In genomic region chr4:113673450-113673849, GRCh38 we compare ENCODE assay signal across 7 cellular contexts.
A peak's percentile ranks its signal among the peaks of the same experiment; 100 is the strongest.
DNase-seq lines count a peak whose midpoint lies in the region; ATAC-seq and TF ChIP-seq lines count a peak whose summit lies in the region.

No MANE protein-coding gene starts in this region.

- in situ Hi-C loops in IMR-90 (cut with MboI; ENCODE audit: low sequenced_read_pairs): no loop called here

- intact Hi-C loops in IMR-90 (cut with micrococcal nuclease): no loop called here
- intact Hi-C loops in activated T-helper 2 cell treated with anti-CD3 and anti-CD28 coated beads, Interferon-gamma antibody, Interleukin-2, Interleukin-4, amounts not matched to agents 10 μg/mL and 5 μg/mL and 100 μg/mL, durations not matched to agents 14 hours and 24 hours and 36 hours (cut with micrococcal nuclease): loop anchor here (1.0 kb wide), 1 partner anchor 11 kb away; no protein-coding TSS in a partner anchor

- no peak overlapping the region for H3K56ac ChIP-seq in IMR-90 (ENCODE audit: extremely low read depth, insufficient read depth, low read length)

- H3F3A ChIP-seq in neural progenitor cell (ENCODE audit: low read depth): no peaks in the 10 kb centered on the region

- no peak overlapping the region for H2AK9ac ChIP-seq in IMR-90 (replicated peaks; ENCODE audit: low read depth, low read length, poor library complexity)

- H2BK20ac ChIP-seq in IMR-90 (ENCODE audit: low read depth, low read length): no peak overlapping the region

- no peaks in the 10 kb centered on the region for H3K79me2 ChIP-seq in neural progenitor cell (ENCODE audit: low read depth)

- H3K9me3 ChIP-seq in IMR-90 (ENCODE audit: control insufficient read depth, insufficient read depth, low read length): no peaks in the 10 kb centered on the region
- no peaks in the 10 kb centered on the region for H3K9me3 ChIP-seq in neural progenitor cell (ENCODE audit: low read depth)

- H3K4me2 ChIP-seq in IMR-90 (ENCODE audit: low read depth, low read length) (no peak overlapping the region), neural progenitor cell (no peak overlapping the region)

- peaks cover 45% of the 10 kb centered on the region for H3K4me1 Mint-ChIP-seq in activated T-helper 2 cell treated with anti-CD3 and anti-CD28 coated beads, Interferon-gamma antibody, Interleukin-2, Interleukin-4, amounts not matched to agents 10 μg/mL and 5 μg/mL and 100 μg/mL, durations not matched to agents 14 hours and 24 hours and 36 hours (ENCODE audit: low read depth)
- peaks cover 15% of the 10 kb centered on the region for H3K4me1 Mint-ChIP-seq in neural progenitor cell

- no CpG with 5 or more reads among the region's 2 CpGs for WGBS in IMR-90 (ENCODE audit: extremely low coverage in 2 of 2, insufficient read length in 1 of 2), 2 experiments

- no peak overlapping the region for H2AK5ac ChIP-seq in IMR-90 (ENCODE audit: low read depth, low read length)

- dilution Hi-C loops in IMR-90 (cut with HindIII; ENCODE audit: low sequenced_read_pairs, unreplicated experiment): no loop called here

- H2BK5ac ChIP-seq in IMR-90 (ENCODE audit: low read depth, low read length, poor library complexity, severe bottlenecking): no peak overlapping the region

- peaks cover 50% of the 10 kb centered on the region for H3K36me3 Mint-ChIP-seq in activated T-helper 2 cell treated with anti-CD3 and anti-CD28 coated beads, Interferon-gamma antibody, Interleukin-2, Interleukin-4, amounts not matched to agents 10 μg/mL and 5 μg/mL and 100 μg/mL, durations not matched to agents 14 hours and 24 hours and 36 hours (ENCODE audit: low read depth)
- peaks cover 9% of the 10 kb centered on the region for H3K36me3 Mint-ChIP-seq in neural progenitor cell

- H3K23ac ChIP-seq in IMR-90 (ENCODE audit: low read depth, low read length): no peak overlapping the region

- ATAC-seq in GM18505 (IDR thresholded peaks at IDR 0.05; ENCODE audit: unreplicated experiment) (peak; percentile 88), GM21619 (IDR thresholded peaks at IDR 0.05; ENCODE audit: unreplicated experiment) (peak; percentile 90), IMR-90 (ENCODE audit: low read depth) (peak; percentile 76)

- peak overlapping the region; percentile 47 for H3K27ac Mint-ChIP-seq in activated T-helper 2 cell treated with anti-CD3 and anti-CD28 coated beads, Interferon-gamma antibody, Interleukin-2, Interleukin-4, amounts not matched to agents 10 μg/mL and 5 μg/mL and 100 μg/mL, durations not matched to agents 14 hours and 24 hours and 36 hours
- H3K27ac Mint-ChIP-seq in neural progenitor cell: no peak overlapping the region

- no peak overlapping the region for H3K14ac ChIP-seq in IMR-90 (replicated peaks; ENCODE audit: low read depth, low read length)

- peaks cover 3% of the 10 kb centered on the region; the same call in 1 of the 2 replicates for H4K20me1 ChIP-seq in IMR-90 (ENCODE audit: insufficient read depth, low read length)
- H4K20me1 ChIP-seq in neural progenitor cell (ENCODE audit: low read depth): no peaks in the 10 kb centered on the region

- POLR2A ChIA-PET in IMR-90 (lab: Charles Lee; ENCODE audit: unreplicated experiment): no interaction called here

- no peak overlapping the region for H3K9ac ChIP-seq in IMR-90 (ENCODE audit: low read depth, low read length)
- H3K9ac ChIP-seq in neural progenitor cell: no peak overlapping the region

- no peaks in the 10 kb centered on the region for H3K9me3 Mint-ChIP-seq in activated T-helper 2 cell treated with anti-CD3 and anti-CD28 coated beads, Interferon-gamma antibody, Interleukin-2, Interleukin-4, amounts not matched to agents 10 μg/mL and 5 μg/mL and 100 μg/mL, durations not matched to agents 14 hours and 24 hours and 36 hours
- no peaks in the 10 kb centered on the region for H3K9me3 Mint-ChIP-seq in neural progenitor cell

- no peak for TF ChIP-seq POLR2A in GM18505 (IDR thresholded peaks at IDR 0.05; ENCODE audit: borderline replicate concordance, extremely low read depth, insufficient read depth, insufficient read length)
- TF ChIP-seq POLR2A in IMR-90 (IDR thresholded peaks at IDR 0.05; ENCODE audit: low read depth, low read length): no peak

- H3K18ac ChIP-seq in IMR-90 (ENCODE audit: low read depth, low read length): no peak overlapping the region; the same call in 1 of the 2 replicates

- no peaks in the 10 kb centered on the region for H3K27me3 ChIP-seq in IMR-90 (ENCODE audit: control insufficient read depth, insufficient read depth, low read length)
- H3K27me3 ChIP-seq in neural progenitor cell: no peaks in the 10 kb centered on the region

- H3K4me3 ChIP-seq in IMR-90 (ENCODE audit: insufficient read depth, low read depth, low read length) (no peak overlapping the region), neural progenitor cell (no peak overlapping the region)

- H4K91ac ChIP-seq in IMR-90 (ENCODE audit: insufficient read depth, low read depth, low read length): no peak overlapping the region

- peak; percentile 54 for DNase-seq in IMR-90
- peak; percentile 19 for DNase-seq in activated T-helper 2 cell treated with anti-CD3 and anti-CD28 coated beads, Interferon-gamma antibody, Interleukin-2, Interleukin-4, amounts not matched to agents 10 μg/mL and 5 μg/mL and 100 μg/mL, durations not matched to agents 14 hours and 24 hours and 36 hours (ENCODE audit: low spot score)
- DNase-seq in neural progenitor cell (ENCODE audit: low spot score): peak; percentile 11
- no peak for DNase-seq in LoVo (ENCODE audit: low spot score)
- no peak for DNase-seq in NCI-H1048 (lab: John Stamatoyannopoulos, UW)

- no peak overlapping the region for H2BK120ac ChIP-seq in IMR-90 (ENCODE audit: low read depth, low read length)

- no peaks in the 10 kb centered on the region for H3K27me3 Mint-ChIP-seq in activated T-helper 2 cell treated with anti-CD3 and anti-CD28 coated beads, Interferon-gamma antibody, Interleukin-2, Interleukin-4, amounts not matched to agents 10 μg/mL and 5 μg/mL and 100 μg/mL, durations not matched to agents 14 hours and 24 hours and 36 hours (ENCODE audit: low read depth)
- H3K27me3 Mint-ChIP-seq in neural progenitor cell (ENCODE audit: insufficient read depth, low read depth): no peaks in the 10 kb centered on the region

- H3K4me1 ChIP-seq in IMR-90 (ENCODE audit: control insufficient read depth, insufficient read depth, low read length): peaks cover 14% of the 10 kb centered on the region
- H3K4me1 ChIP-seq in neural progenitor cell: peaks cover 7% of the 10 kb centered on the region

- H2AFZ ChIP-seq in IMR-90 (replicated peaks; ENCODE audit: low read length, poor library complexity) (no peak overlapping the region), neural progenitor cell (replicated peaks) (no peak overlapping the region)

- H3K27ac ChIP-seq in IMR-90 (ENCODE audit: insufficient read depth, low read length): no peak overlapping the region
- H3K27ac ChIP-seq in neural progenitor cell: peak overlapping the region; percentile 49

- H3K36me3 ChIP-seq in IMR-90 (ENCODE audit: control insufficient read depth, insufficient read depth, low read length): peaks cover 4% of the 10 kb centered on the region
- H3K36me3 ChIP-seq in neural progenitor cell: no peaks in the 10 kb centered on the region

- peaks cover 33 to 58% of the 10 kb centered on the region in 2 experiments for H3K79me1 ChIP-seq in IMR-90 (ENCODE audit: low read depth in 1 of 2, low read length in 2 of 2)

- H2BK15ac ChIP-seq in IMR-90 (ENCODE audit: low read depth, low read length): no peak overlapping the region

- no peak overlapping the region for H3K4ac ChIP-seq in IMR-90 (ENCODE audit: low read depth, low read length)

- CTCF ChIA-PET in IMR-90 (lab: Yijun Ruan, JAX): interaction anchor here (1.3 kb wide), 1 partner anchor 279 kb away, joined by 3 read pairs; no protein-coding TSS in a partner anchor

- no peak overlapping the region for H4K8ac ChIP-seq in IMR-90 (ENCODE audit: low read depth in 2 of 2, low read length in 2 of 2)

- no peak overlapping the region for H3K4me3 Mint-ChIP-seq in activated T-helper 2 cell treated with anti-CD3 and anti-CD28 coated beads, Interferon-gamma antibody, Interleukin-2, Interleukin-4, amounts not matched to agents 10 μg/mL and 5 μg/mL and 100 μg/mL, durations not matched to agents 14 hours and 24 hours and 36 hours (ENCODE audit: low read depth)
- H3K4me3 Mint-ChIP-seq in neural progenitor cell: no peak overlapping the region

- H4K5ac ChIP-seq in IMR-90 (ENCODE audit: low read depth, low read length): no peak overlapping the region

- H3K9me1 ChIP-seq in IMR-90 (ENCODE audit: insufficient read depth, low read length): peaks cover 14% of the 10 kb centered on the region

- no TSS peak for BruUV-seq in IMR-90 (replicated peaks; lab: Mats Ljungman, UMichigan)

- TF ChIP-seq RAD21 in IMR-90 (IDR thresholded peaks at IDR 0.05; ENCODE audit: low read length): no peak

- no peak for TF ChIP-seq CTCF in IMR-90 (conservative IDR thresholded peaks at IDR 0.05; ENCODE audit: low read depth, low read length)
- TF ChIP-seq CTCF in neural progenitor cell (IDR thresholded peaks at IDR 0.05): no peak

TF ChIP-seq in IMR-90, 13 proteins besides CTCF, POLR2A, EP300 and RAD21 (continues in another document):
- no peak for TF ChIP-seq RCOR1 (IDR thresholded peaks at IDR 0.05; ENCODE audit: insufficient replicate concordance, low read length)
- peak; percentile 32; the same call in 1 of the 2 replicates for TF ChIP-seq USF2 (IDR thresholded peaks at IDR 0.05; ENCODE audit: low read depth, low read length)
- TF ChIP-seq CHD1 (IDR thresholded peaks at IDR 0.05; ENCODE audit: low read depth, low read length): no peak
- TF ChIP-seq BHLHE40 (IDR thresholded peaks at IDR 0.05; ENCODE audit: low read depth, low read length): peak; percentile 13; the same call in 1 of the 2 replicates
- no peak for TF ChIP-seq NFE2L2 (IDR thresholded peaks at IDR 0.05; ENCODE audit: low read depth, low read length)
- TF ChIP-seq RFX5 (IDR thresholded peaks at IDR 0.05; ENCODE audit: low read depth, low read length): no peak
- TF ChIP-seq SMC3 (IDR thresholded peaks at IDR 0.05; ENCODE audit: low read depth, low read length): no peak
- no peak for TF ChIP-seq FOS (IDR thresholded peaks at IDR 0.05; ENCODE audit: low read depth, low read length)

Comparison
In these comparisons a context has a peak if more than half of its experiments do, and no peak if none do; other contexts are left out.
1. DNase-seq: peak in IMR-90 (single experiment), activated T-helper 2 cell treated with anti-CD3 and anti-CD28 coated beads, Interferon-gamma antibody, Interleukin-2, Interleukin-4, amounts not matched to agents 10 μg/mL and 5 μg/mL and 100 μg/mL, durations not matched to agents 14 hours and 24 hours and 36 hours (single experiment) and neural progenitor cell (single experiment); none in LoVo (single experiment) and NCI-H1048 (single experiment).
2. Peak in every context shown above with its lines, with median percentiles within 50 percentile points of each other: ATAC-seq.